In the genomic region with DNA sequence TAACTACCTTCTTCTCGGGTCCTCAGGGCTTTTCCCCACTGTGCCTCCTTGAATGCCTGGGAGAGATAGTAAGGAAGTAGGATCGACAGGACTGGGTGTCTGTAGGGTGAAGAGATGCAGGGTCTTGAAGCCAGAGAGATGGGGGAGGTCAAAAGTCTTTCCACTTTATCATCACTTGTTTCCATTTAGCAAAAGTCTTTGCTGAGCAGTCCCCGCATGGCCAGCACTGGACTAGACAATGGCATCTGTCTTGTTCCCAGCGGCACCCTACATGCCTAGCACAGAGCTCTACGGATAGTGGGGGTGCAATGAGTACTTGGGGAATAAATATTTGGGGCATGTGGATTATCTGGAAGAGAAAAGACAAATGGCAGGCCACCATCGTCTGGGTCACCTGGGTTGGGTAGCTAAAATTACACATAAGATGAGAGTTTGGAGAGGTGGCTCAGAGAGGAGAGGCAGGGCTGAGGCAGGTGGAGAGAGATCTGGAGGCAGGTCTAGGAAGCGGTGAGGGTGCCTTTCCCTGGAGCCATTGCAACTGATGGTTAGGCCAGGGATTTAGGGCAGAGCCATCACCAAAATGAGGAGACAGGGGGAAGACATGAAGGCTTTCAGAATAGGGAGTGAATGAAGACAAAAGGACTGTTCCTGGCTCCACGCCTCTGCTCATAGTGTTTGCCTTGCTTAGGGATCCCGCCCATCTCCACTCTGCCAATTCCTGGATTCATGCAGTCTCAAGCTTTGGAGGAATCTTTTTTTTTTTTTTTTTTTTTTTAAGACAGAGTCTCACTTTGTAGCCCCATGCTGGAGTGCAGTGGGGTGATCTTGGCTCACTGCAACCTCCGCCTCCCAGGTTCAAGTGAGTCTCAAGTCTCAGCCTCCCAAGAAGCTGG, we compare ENCODE assay signal across 18 cellular contexts.
DNase-seq lines count a peak whose midpoint lies in the region; ATAC-seq and TF ChIP-seq lines count a peak whose summit lies in the region.
"Had no signal": no experiment of that assay in that cellular context is flagged by ENCODE, and none has a peak within 500 bp of the region (broad histone marks: within the 10 kb centered on the region; RNA-seq: fewer than 3 reads in every experiment).

No MANE protein-coding gene starts in this region.

- H3K27ac Mint-ChIP-seq in progenitor cell of endocrine pancreas, result no peak overlapping the region
- H3K27ac Mint-ChIP-seq: activated CD4-positive, alpha-beta T cell treated with anti-CD3 and anti-CD28 coated beads, Interleukin-2, amount 10 ng/mL, durations not matched to agents 24 days and 14 days; activated naive CD8-positive, alpha-beta T cell treated with anti-CD3 and anti-CD28 coated beads, Interleukin-2, amount 10 ng/mL, durations not matched to agents 7 days and 5 days had no signal

- TF ChIP-seq POLR2A in esophagus squamous epithelium (IDR thresholded peaks at IDR 0.05) (no peak), erythroblast (IDR thresholded peaks at IDR 0.05; ENCODE audit: low read length) (no peak)

- WGBS in esophagus squamous epithelium, 2 donors, result 34 to 40% methylated on average over 10 of the region's 10 CpGs
- WGBS in aorta, 2 donors, result 81 to 82% methylated on average over 10 of the region's 10 CpGs

- no peak for DNase-seq in Right ventricle myocardium inferior (ENCODE audit: missing footprints)
- no peak for DNase-seq in cardiac septum (ENCODE audit: low spot score)
- DNase-seq in esophagus squamous epithelium (lab: John Stamatoyannopoulos, UW), result no peak
- DNase-seq in medulla oblongata (ENCODE audit: extremely low spot score), result peak; percentile 60
- peak in 1 of 2 donors; percentile 79 for DNase-seq in aorta
- no peak for DNase-seq in NOMO-1 (lab: John Stamatoyannopoulos, UW; ENCODE audit: unreplicated experiment in 2 of 2)
- no peak for DNase-seq in erythroblast (lab: John Stamatoyannopoulos, UW)
- no peak for DNase-seq in progenitor cell of endocrine pancreas (ENCODE audit: low spot score, unreplicated experiment)
- DNase-seq: activated CD4-positive, alpha-beta T cell treated with anti-CD3 and anti-CD28 coated beads, Interleukin-2, amount 10 ng/mL, durations not matched to agents 24 days and 14 days; activated naive CD8-positive, alpha-beta T cell treated with anti-CD3 and anti-CD28 coated beads, Interleukin-2, amount 10 ng/mL, durations not matched to agents 7 days and 5 days; activated T-cell treated with anti-CD3 and anti-CD28 coated beads, Interleukin-2, amount 50 U/mL, for 1 hour; central memory CD4-positive, alpha-beta T cell; COR-L47; NCI-H1048; NCI-H2171 treated with DMSO at 0.1 percent for 48 hours; stimulated activated naive CD4-positive, alpha-beta T cell treated with Interleukin-2 at 50 U/mL for 16 hours had no signal

- ATAC-seq in Right ventricle myocardium inferior, result peak; percentile 35
- ATAC-seq in aorta (ENCODE audit: low FRiP score), result peak; percentile 55
- ATAC-seq: HCT116 had no signal

- H3K4me3 ChIP-seq in esophagus squamous epithelium (no peak overlapping the region), aorta (ENCODE audit: low read length in 2 of 2) (no peak overlapping the region)
- H3K4me3 ChIP-seq: SJCRH30 had no signal

- no peaks in the 10 kb centered on the region for H3K9me3 ChIP-seq in esophagus squamous epithelium
- no peaks in the 10 kb centered on the region for H3K9me3 ChIP-seq in aorta (ENCODE audit: control insufficient read depth, low read length)
- H3K9me3 ChIP-seq: SJCRH30 had no signal

- H3K9me3 Mint-ChIP-seq in progenitor cell of endocrine pancreas (ENCODE audit: low read depth), result no peaks in the 10 kb centered on the region
- H3K9me3 Mint-ChIP-seq: activated CD4-positive, alpha-beta T cell treated with anti-CD3 and anti-CD28 coated beads, Interleukin-2, amount 10 ng/mL, durations not matched to agents 24 days and 14 days had no signal

- H3K36me3 Mint-ChIP-seq in progenitor cell of endocrine pancreas (ENCODE audit: insufficient read depth), result no peaks in the 10 kb centered on the region
- H3K36me3 Mint-ChIP-seq: activated naive CD8-positive, alpha-beta T cell treated with anti-CD3 and anti-CD28 coated beads, Interleukin-2, amount 10 ng/mL, durations not matched to agents 7 days and 5 days had no signal

- TF ChIP-seq CTCF in esophagus squamous epithelium (IDR thresholded peaks at IDR 0.05) (no peak), progenitor cell of endocrine pancreas (IDR thresholded peaks at IDR 0.05; ENCODE audit: unreplicated experiment) (no peak)

- no peak overlapping the region for H3K4me3 Mint-ChIP-seq in progenitor cell of endocrine pancreas (ENCODE audit: low read depth)
- H3K4me3 Mint-ChIP-seq: activated CD4-positive, alpha-beta T cell treated with anti-CD3 and anti-CD28 coated beads, Interleukin-2, amount 10 ng/mL, durations not matched to agents 24 days and 14 days; activated naive CD8-positive, alpha-beta T cell treated with anti-CD3 and anti-CD28 coated beads, Interleukin-2, amount 10 ng/mL, durations not matched to agents 7 days and 5 days had no signal

- peaks cover 12% of the 10 kb centered on the region for H3K4me1 Mint-ChIP-seq in progenitor cell of endocrine pancreas (ENCODE audit: low read depth)
- H3K4me1 Mint-ChIP-seq: activated CD4-positive, alpha-beta T cell treated with anti-CD3 and anti-CD28 coated beads, Interleukin-2, amount 10 ng/mL, durations not matched to agents 24 days and 14 days; activated naive CD8-positive, alpha-beta T cell treated with anti-CD3 and anti-CD28 coated beads, Interleukin-2, amount 10 ng/mL, durations not matched to agents 7 days and 5 days had no signal

- intact Hi-C loops in Right ventricle myocardium inferior (cut with DNase I) (no loop called here), cardiac septum (cut with DNase I) (no loop called here), esophagus squamous epithelium (cut with DNase I) (no loop called here), aorta (cut with DNase I) (no loop called here)

- H3K36me3 ChIP-seq in esophagus squamous epithelium, result no peaks in the 10 kb centered on the region
- H3K36me3 ChIP-seq in aorta (ENCODE audit: control insufficient read depth in 1 of 2, insufficient read depth in 2 of 2, low read length in 1 of 2), result no peaks in the 10 kb centered on the region
- H3K36me3 ChIP-seq: SJCRH30 had no signal

- H3K27me3 ChIP-seq in esophagus squamous epithelium, result no peaks in the 10 kb centered on the region
- no peaks in the 10 kb centered on the region for H3K27me3 ChIP-seq in aorta (ENCODE audit: control insufficient read depth in 1 of 2, insufficient read depth in 2 of 2, low read length in 1 of 2)
- H3K27me3 ChIP-seq: SJCRH30 had no signal

- peak overlapping the region; percentile 82 to 94 (median 84) for H3K27ac ChIP-seq in esophagus squamous epithelium
- no peak overlapping the region for H3K27ac ChIP-seq in aorta (ENCODE audit: low read depth in 1 of 2, low read length in 2 of 2)

- H3K4me1 ChIP-seq in esophagus squamous epithelium, result peaks cover 24 to 76% (median 43%) of the 10 kb centered on the region in 3 donors
- no peaks in the 10 kb centered on the region for H3K4me1 ChIP-seq in aorta (ENCODE audit: control insufficient read depth in 1 of 2, insufficient read depth in 2 of 2, low read length in 2 of 2)

- H3K27me3 Mint-ChIP-seq in progenitor cell of endocrine pancreas, result peaks cover 91% of the 10 kb centered on the region
- H3K27me3 Mint-ChIP-seq: activated CD4-positive, alpha-beta T cell treated with anti-CD3 and anti-CD28 coated beads, Interleukin-2, amount 10 ng/mL, durations not matched to agents 24 days and 14 days; activated naive CD8-positive, alpha-beta T cell treated with anti-CD3 and anti-CD28 coated beads, Interleukin-2, amount 10 ng/mL, durations not matched to agents 7 days and 5 days had no signal

Comparison
In these comparisons a context has a peak if more than half of its experiments do, and no peak if none do; other contexts are left out.
1. H3K27ac ChIP-seq: peak in esophagus squamous epithelium (4 of 4); none in aorta (0 of 2).